Comparison of ENCODE assay signal across 26 cellular contexts in the genomic region with DNA sequence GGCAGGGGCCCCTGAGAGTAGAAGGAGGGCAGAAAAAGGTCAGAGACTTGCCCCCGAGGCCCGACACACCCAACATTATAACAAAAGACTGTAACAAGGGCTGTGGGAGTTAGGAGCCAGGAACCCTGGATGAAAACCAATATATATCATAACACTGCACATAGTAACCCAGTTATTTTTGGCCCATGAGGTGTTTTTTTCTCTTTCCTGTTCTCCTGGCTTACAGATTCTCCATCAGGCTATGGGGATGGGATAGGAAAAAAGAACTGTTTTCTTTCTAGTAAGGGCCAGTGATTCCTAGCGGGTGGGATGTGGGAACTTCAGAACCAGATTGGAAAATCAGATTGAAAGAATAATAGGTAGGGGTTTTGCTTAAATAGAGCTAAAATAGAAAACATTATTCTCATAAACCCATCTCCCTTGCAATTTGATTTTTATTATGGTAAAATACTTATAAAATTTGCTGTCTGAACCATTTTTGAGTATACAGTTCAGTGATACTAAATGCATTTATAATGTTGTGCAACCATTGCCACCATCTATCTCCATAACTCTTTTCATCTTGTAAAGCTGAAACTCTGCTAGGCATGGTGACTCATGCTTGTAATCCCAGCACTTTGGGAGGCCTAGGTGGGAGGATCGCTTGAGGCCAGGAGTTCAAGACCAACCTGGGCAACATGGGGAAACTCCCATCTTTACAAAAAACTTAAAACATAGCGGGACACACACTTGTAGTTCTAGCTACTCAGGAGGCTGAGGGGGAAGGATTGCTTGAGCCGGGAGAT. TPM values are rescaled to one million over a fixed set of nuclear protein-coding genes. Genes with fewer than 3 reads are reported as not detected.
DNase-seq lines count a peak whose midpoint lies in the region; ATAC-seq, FAIRE-seq and TF ChIP-seq lines count a peak whose summit lies in the region.
"Had no signal": no experiment of that assay in that cellular context is flagged by ENCODE, and none has a peak within 500 bp of the region (broad histone marks: within the 10 kb centered on the region; RNA-seq: fewer than 3 reads in every experiment).

No MANE protein-coding gene starts in this region.

- H3K9me3 Mint-ChIP-seq in activated naive CD8-positive, alpha-beta T cell (ENCODE audit: low read depth), result no peaks in the 10 kb centered on the region
- H3K9me3 Mint-ChIP-seq in activated naive CD8-positive, alpha-beta T cell treated with anti-CD3 and anti-CD28 coated beads, Interleukin-2, amount 50 U/mL, for 24 hours, result peaks cover 8% of the 10 kb centered on the region
- H3K9me3 Mint-ChIP-seq in astrocyte (ENCODE audit: unreplicated experiment), result peaks cover 5% of the 10 kb centered on the region
- H3K9me3 Mint-ChIP-seq: activated naive CD4-positive, alpha-beta T cell treated with anti-CD3 and anti-CD28 coated beads, Interleukin-2, amount 50 U/mL, for 24 hours; activated T-helper 1 cell treated with anti-CD3 and anti-CD28 coated beads, Interleukin-12 subunit alpha, Interleukin-12 subunit beta, Interleukin-2, Interleukin-4 antibody, amounts not matched to agents 30 ng/mL and 10 ng/mL and 1 ng/mL, durations not matched to agents 14 hours and 24 hours and 36 hours; effector memory CD8-positive, alpha-beta T cell; T-helper 1 cell treated with Interleukin-12 subunit alpha and Interleukin-12 subunit beta and Interleukin-4 antibody, amounts not matched to agents 30 μg/mL and 1 μg/mL, for 36 hours; type B pancreatic cell had no signal

- no peak overlapping the region for H3K4me3 ChIP-seq in astrocyte (ENCODE audit: insufficient read depth, low read depth, low read length)
- H3K4me3 ChIP-seq in fibroblast of villous mesenchyme (ENCODE audit: low read depth, low read length), result no peak overlapping the region
- H3K4me3 ChIP-seq: esophagus muscularis mucosa, neural progenitor cell, SJCRH30 had no signal

- no peak for DNase-seq in activated naive CD8-positive, alpha-beta T cell treated with anti-CD3 and anti-CD28 coated beads, Interleukin-2, amount 50 U/mL, for 24 hours
- DNase-seq in astrocyte (ENCODE audit: low read depth), result no peak
- DNase-seq in fibroblast of villous mesenchyme (ENCODE audit: low read depth), result peak; percentile 28
- no peak for DNase-seq in NCI-H524 treated with DMSO at 0.1 percent for 48 hours (lab: John Stamatoyannopoulos, UW)
- DNase-seq in DMS79 (lab: John Stamatoyannopoulos, UW), result no peak
- DNase-seq in GM03348 (ENCODE audit: low spot score), result no peak
- DNase-seq: activated CD4-positive, alpha-beta T cell treated with anti-CD3 and anti-CD28 coated beads, Interleukin-2, amount 10 ng/mL, durations not matched to agents 24 days and 14 days; BE2C; DMS53; effector memory CD8-positive, alpha-beta T cell; GF-D8; islet precursor cell; NCI-H526; SJCRH30; stimulated activated CD8-positive, alpha-beta memory T cell treated with anti-CD3 and anti-CD28 coated beads, Interleukin-4, amount 100 ng/mL, for 48 hours had no signal

- no peak for ATAC-seq in activated naive CD8-positive, alpha-beta T cell treated with anti-CD3 and anti-CD28 coated beads, Interleukin-2, amount 50 U/mL, for 24 hours
- no peak for ATAC-seq in GM19328 (IDR thresholded peaks at IDR 0.05; ENCODE audit: unreplicated experiment)
- ATAC-seq: effector memory CD8-positive, alpha-beta T cell had no signal

- no peak for FAIRE-seq in astrocyte (lab: Jason Lieb, UNC)
- FAIRE-seq: A204.1, H1, RCC 7860 had no signal

- peaks cover 17% of the 10 kb centered on the region for H3K36me3 Mint-ChIP-seq in activated naive CD8-positive, alpha-beta T cell
- H3K36me3 Mint-ChIP-seq in activated naive CD8-positive, alpha-beta T cell treated with anti-CD3 and anti-CD28 coated beads, Interleukin-2, amount 50 U/mL, for 24 hours (ENCODE audit: low read depth), result peaks cover 13% of the 10 kb centered on the region
- peaks cover 10% of the 10 kb centered on the region for H3K36me3 Mint-ChIP-seq in astrocyte (ENCODE audit: low read depth, unreplicated experiment)
- H3K36me3 Mint-ChIP-seq: type B pancreatic cell had no signal

- TF ChIP-seq CTCF in astrocyte (IDR thresholded peaks at IDR 0.05; ENCODE audit: insufficient read depth, low read depth, low read length) (no peak), fibroblast of villous mesenchyme (IDR thresholded peaks at IDR 0.05; ENCODE audit: insufficient read depth, low read depth, low read length) (no peak)

- H3K9me3 ChIP-seq in astrocyte (ENCODE audit: insufficient read depth, low read depth, low read length), result no peaks in the 10 kb centered on the region
- H3K9me3 ChIP-seq: esophagus muscularis mucosa, SJCRH30 had no signal

- peaks cover 6% of the 10 kb centered on the region for H4K20me1 ChIP-seq in astrocyte (ENCODE audit: insufficient read depth, low read length)

- peaks cover 4% of the 10 kb centered on the region for H3K4me1 ChIP-seq in astrocyte (ENCODE audit: insufficient read depth, low read length)
- H3K4me1 ChIP-seq: neural progenitor cell, SJCRH30 had no signal

- peaks cover 44% of the 10 kb centered on the region for H3K79me2 ChIP-seq in astrocyte (ENCODE audit: insufficient read depth, low read length)

- H3K27me3 ChIP-seq in astrocyte (ENCODE audit: insufficient read depth, low read length), result no peaks in the 10 kb centered on the region
- H3K27me3 ChIP-seq: BE2C, esophagus muscularis mucosa, neural progenitor cell, SJCRH30 had no signal

- peaks cover 26% of the 10 kb centered on the region for H3K4me1 Mint-ChIP-seq in activated naive CD8-positive, alpha-beta T cell (ENCODE audit: low read depth)
- peaks cover 30% of the 10 kb centered on the region for H3K4me1 Mint-ChIP-seq in activated naive CD8-positive, alpha-beta T cell treated with anti-CD3 and anti-CD28 coated beads, Interleukin-2, amount 50 U/mL, for 24 hours
- peaks cover 20% of the 10 kb centered on the region for H3K4me1 Mint-ChIP-seq in astrocyte (ENCODE audit: low read depth, unreplicated experiment)
- H3K4me1 Mint-ChIP-seq: neural progenitor cell had no signal

- peak overlapping the region; percentile 1 for H3K9ac ChIP-seq in astrocyte (ENCODE audit: low read length)
- H3K9ac ChIP-seq: neural progenitor cell had no signal

- no peak overlapping the region for H3K4me2 ChIP-seq in astrocyte (ENCODE audit: low read length)
- H3K4me2 ChIP-seq: neural progenitor cell had no signal

- H3K27ac ChIP-seq in astrocyte (ENCODE audit: low read depth, low read length), result peak overlapping the region; percentile 24
- H3K27ac ChIP-seq: esophagus muscularis mucosa, neural progenitor cell, SJCRH30 had no signal

- H3K27me3 Mint-ChIP-seq in activated naive CD8-positive, alpha-beta T cell, result no peaks in the 10 kb centered on the region
- H3K27me3 Mint-ChIP-seq in activated naive CD8-positive, alpha-beta T cell treated with anti-CD3 and anti-CD28 coated beads, Interleukin-2, amount 50 U/mL, for 24 hours, result no peaks in the 10 kb centered on the region
- H3K27me3 Mint-ChIP-seq in astrocyte (ENCODE audit: low read depth, unreplicated experiment), result no peaks in the 10 kb centered on the region
- H3K27me3 Mint-ChIP-seq: activated CD4-positive, alpha-beta T cell treated with anti-CD3 and anti-CD28 coated beads, Interleukin-2, amount 10 ng/mL, durations not matched to agents 24 days and 14 days; activated naive CD4-positive, alpha-beta T cell treated with anti-CD3 and anti-CD28 coated beads, Interleukin-2, amount 50 U/mL, for 24 hours; effector memory CD8-positive, alpha-beta T cell; type B pancreatic cell had no signal

- no peak overlapping the region for H3K4me3 Mint-ChIP-seq in activated naive CD8-positive, alpha-beta T cell
- H3K4me3 Mint-ChIP-seq in activated naive CD8-positive, alpha-beta T cell treated with anti-CD3 and anti-CD28 coated beads, Interleukin-2, amount 50 U/mL, for 24 hours, result no peak overlapping the region
- H3K4me3 Mint-ChIP-seq in astrocyte (ENCODE audit: unreplicated experiment), result no peak overlapping the region
- H3K4me3 Mint-ChIP-seq: activated CD4-positive, alpha-beta T cell treated with anti-CD3 and anti-CD28 coated beads, Interleukin-2, amount 10 ng/mL, durations not matched to agents 24 days and 14 days; activated naive CD4-positive, alpha-beta T cell treated with anti-CD3 and anti-CD28 coated beads, Interleukin-2, amount 50 U/mL, for 24 hours; activated T-helper 1 cell treated with anti-CD3 and anti-CD28 coated beads, Interleukin-12 subunit alpha, Interleukin-12 subunit beta, Interleukin-2, Interleukin-4 antibody, amounts not matched to agents 30 ng/mL and 10 ng/mL and 1 ng/mL, durations not matched to agents 14 hours and 24 hours and 36 hours; effector memory CD8-positive, alpha-beta T cell; neural progenitor cell; T-helper 1 cell treated with Interleukin-12 subunit alpha and Interleukin-12 subunit beta and Interleukin-4 antibody, amounts not matched to agents 30 μg/mL and 1 μg/mL, for 36 hours; type B pancreatic cell had no signal

- H3K27ac Mint-ChIP-seq in activated naive CD8-positive, alpha-beta T cell, result peak overlapping the region; percentile 23
- no peak overlapping the region for H3K27ac Mint-ChIP-seq in activated naive CD8-positive, alpha-beta T cell treated with anti-CD3 and anti-CD28 coated beads, Interleukin-2, amount 50 U/mL, for 24 hours
- H3K27ac Mint-ChIP-seq in astrocyte (ENCODE audit: unreplicated experiment), result no peak overlapping the region
- H3K27ac Mint-ChIP-seq: activated CD4-positive, alpha-beta T cell treated with anti-CD3 and anti-CD28 coated beads, Interleukin-2, amount 10 ng/mL, durations not matched to agents 24 days and 14 days; activated naive CD4-positive, alpha-beta T cell treated with anti-CD3 and anti-CD28 coated beads, Interleukin-2, amount 50 U/mL, for 24 hours; activated T-helper 1 cell treated with anti-CD3 and anti-CD28 coated beads, Interleukin-12 subunit alpha, Interleukin-12 subunit beta, Interleukin-2, Interleukin-4 antibody, amounts not matched to agents 30 ng/mL and 10 ng/mL and 1 ng/mL, durations not matched to agents 14 hours and 24 hours and 36 hours; effector memory CD8-positive, alpha-beta T cell; neural progenitor cell; T-helper 1 cell treated with Interleukin-12 subunit alpha and Interleukin-12 subunit beta and Interleukin-4 antibody, amounts not matched to agents 30 μg/mL and 1 μg/mL, for 36 hours; type B pancreatic cell had no signal

- peaks cover 3% of the 10 kb centered on the region for H3K36me3 ChIP-seq in astrocyte (ENCODE audit: insufficient read depth, low read length)
- H3K36me3 ChIP-seq: BE2C, neural progenitor cell, SJCRH30 had no signal

- H2AFZ ChIP-seq in astrocyte (ENCODE audit: low read depth, low read length), result no peak overlapping the region
- H2AFZ ChIP-seq: neural progenitor cell had no signal

RNA-seq across cellular contexts. Expression of a gene that starts 33.5 kb away (rescaled TPM):
- total RNA-seq in astrocyte, result 29.2 and 29.5 TPM in 2 replicates
- 29.6 and 47.1 TPM in 2 replicates for total RNA-seq in fibroblast of villous mesenchyme

RNA-seq across cellular contexts. Expression of a gene that starts 39.1 kb away (rescaled TPM):
- total RNA-seq in astrocyte (22.1 and 22.7 TPM in 2 replicates), fibroblast of villous mesenchyme (39.0 and 56.1 TPM in 2 replicates)
